ENCODE assay signal across 31 cellular contexts in the genomic region with DNA sequence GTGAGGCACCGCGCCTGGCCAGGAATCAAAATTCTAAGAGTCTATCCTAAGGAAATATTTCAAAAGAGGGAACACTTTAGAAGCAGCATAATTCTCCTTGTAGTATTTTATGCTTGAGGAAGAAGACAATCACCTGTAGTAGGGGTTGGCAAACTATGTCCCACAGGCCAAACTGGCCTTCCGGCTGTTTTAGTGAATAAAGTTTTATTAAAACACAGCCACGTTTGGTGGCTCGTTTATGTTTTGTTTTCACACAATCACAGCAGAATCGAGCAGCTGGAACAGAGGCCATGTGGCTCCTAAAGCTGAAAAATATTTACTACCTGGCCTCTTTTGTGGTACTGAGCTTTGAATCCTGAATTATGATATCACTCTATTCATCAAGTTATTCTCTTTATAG.
"Had no signal": no experiment of that assay in that cellular context is flagged by ENCODE, and none has a peak within 500 bp of the region (broad histone marks: within the 10 kb centered on the region; RNA-seq: fewer than 3 reads in every experiment).

No MANE protein-coding gene starts in this region.

- H3K4me1 ChIP-seq: ascending aorta had no signal

- H3K27ac ChIP-seq: ascending aorta, cardiac muscle cell, PC-9, WERI-Rb-1 had no signal

- H3K27me3 ChIP-seq: ascending aorta, cardiac muscle cell, MG63 had no signal

- H3K4me3 Mint-ChIP-seq: activated CD4-positive, alpha-beta T cell treated with anti-CD3 and anti-CD28 coated beads, Interleukin-2, amount 10 ng/mL, durations not matched to agents 24 days and 14 days; activated CD8-positive, alpha-beta T cell treated with anti-CD3 and anti-CD28 coated beads for 36 hours; activated naive CD8-positive, alpha-beta T cell treated with anti-CD3 and anti-CD28 coated beads for 36 hours; activated T-cell treated with anti-CD3 and anti-CD28 coated beads, Interleukin-2, amount 50 U/mL, for 72 hours; activated T-helper 17 cell treated with anti-CD3 and anti-CD28 coated beads, Interleukin-2, amount 50 U/mL, for 72 hours; central memory CD8-positive, alpha-beta T cell had no signal

- H3K36me3 ChIP-seq: ascending aorta, cardiac muscle cell, MG63, WERI-Rb-1 had no signal

- H3K9me3 Mint-ChIP-seq: activated CD4-positive, alpha-beta T cell treated with anti-CD3 and anti-CD28 coated beads, Interleukin-2, amount 10 ng/mL, durations not matched to agents 24 days and 14 days; activated CD8-positive, alpha-beta T cell treated with anti-CD3 and anti-CD28 coated beads for 36 hours; activated naive CD8-positive, alpha-beta T cell treated with anti-CD3 and anti-CD28 coated beads for 36 hours; activated T-cell treated with anti-CD3 and anti-CD28 coated beads, Interleukin-2, amount 50 U/mL, for 72 hours; activated T-helper 17 cell treated with anti-CD3 and anti-CD28 coated beads, Interleukin-2, amount 50 U/mL, for 72 hours; central memory CD8-positive, alpha-beta T cell had no signal

- H3K27ac Mint-ChIP-seq: activated CD4-positive, alpha-beta T cell treated with anti-CD3 and anti-CD28 coated beads, Interleukin-2, amount 10 ng/mL, durations not matched to agents 24 days and 14 days; activated CD8-positive, alpha-beta T cell treated with anti-CD3 and anti-CD28 coated beads for 36 hours; activated naive CD8-positive, alpha-beta T cell treated with anti-CD3 and anti-CD28 coated beads for 36 hours; activated T-cell treated with anti-CD3 and anti-CD28 coated beads, Interleukin-2, amount 50 U/mL, for 72 hours; activated T-helper 17 cell treated with anti-CD3 and anti-CD28 coated beads, Interleukin-2, amount 50 U/mL, for 72 hours had no signal

- DNase-seq: activated CD4-positive, alpha-beta T cell treated with anti-CD3 and anti-CD28 coated beads for 1 hour; activated CD4-positive, alpha-beta T cell treated with anti-CD3 and anti-CD28 coated beads, Interleukin-2, amount 10 ng/mL, durations not matched to agents 24 days and 14 days; activated CD4-positive, alpha-beta T cell treated with anti-CD3 and anti-CD28 coated beads, Interleukin-2, amount 50 U/mL, for 4 hours; activated CD4-positive, CD25-positive, alpha-beta regulatory T cell; activated CD8-positive, alpha-beta T cell treated with anti-CD3 and anti-CD28 coated beads for 36 hours; activated effector memory CD4-positive, alpha-beta T cell treated with anti-CD3 and anti-CD28 coated beads, Interleukin-2, amount 50 U/mL, for 16 hours; activated naive CD4-positive, alpha-beta T cell; activated naive CD4-positive, alpha-beta T cell treated with anti-CD3 and anti-CD28 coated beads, Interleukin-2, amount 50 U/mL, for 16 hours; activated naive CD8-positive, alpha-beta T cell treated with anti-CD3 and anti-CD28 coated beads for 36 hours; activated T-cell treated with anti-CD3 and anti-CD28 coated beads, Interleukin-2, amount 50 U/mL, for 1 hour; activated T-cell treated with anti-CD3 and anti-CD28 coated beads, Interleukin-2, amount 50 U/mL, for 72 hours; amniotic stem cell; Kasumi-1; KBM-7; MG63; NCI-H1048; NCI-H1105 treated with DMSO at 0.1 percent for 48 hours; NCI-H1436; NCI-H1694; NCI-H1930; NCI-H2081 treated with DMSO at 0.1 percent for 48 hours; NCI-H345; NCI-H524 treated with DMSO at 0.1 percent for 48 hours; PC-9; Right ventricle myocardium superior; T1000; WERI-Rb-1 had no signal

- H3K9me3 ChIP-seq: ascending aorta, MG63 had no signal

- ATAC-seq: activated CD8-positive, alpha-beta T cell treated with anti-CD3 and anti-CD28 coated beads for 36 hours; activated T-cell treated with anti-CD3 and anti-CD28 coated beads, Interleukin-2, amount 50 U/mL, for 72 hours; activated T-helper 17 cell treated with anti-CD3 and anti-CD28 coated beads, Interleukin-2, amount 50 U/mL, for 72 hours had no signal

- H3K4me3 ChIP-seq: ascending aorta, cardiac muscle cell, MG63, PC-9 had no signal

- H3K4me2 ChIP-seq: PC-9 had no signal

- H2AFZ ChIP-seq: PC-9 had no signal

- H3K36me3 Mint-ChIP-seq: activated naive CD8-positive, alpha-beta T cell treated with anti-CD3 and anti-CD28 coated beads for 36 hours had no signal

- H3K27me3 Mint-ChIP-seq: activated CD4-positive, alpha-beta T cell treated with anti-CD3 and anti-CD28 coated beads, Interleukin-2, amount 10 ng/mL, durations not matched to agents 24 days and 14 days; activated CD8-positive, alpha-beta T cell treated with anti-CD3 and anti-CD28 coated beads for 36 hours; activated naive CD8-positive, alpha-beta T cell treated with anti-CD3 and anti-CD28 coated beads for 36 hours; activated T-helper 17 cell treated with anti-CD3 and anti-CD28 coated beads, Interleukin-2, amount 50 U/mL, for 72 hours; central memory CD8-positive, alpha-beta T cell had no signal

- H3K4me1 Mint-ChIP-seq: activated CD4-positive, alpha-beta T cell treated with anti-CD3 and anti-CD28 coated beads, Interleukin-2, amount 10 ng/mL, durations not matched to agents 24 days and 14 days; activated T-helper 17 cell treated with anti-CD3 and anti-CD28 coated beads, Interleukin-2, amount 50 U/mL, for 72 hours; central memory CD8-positive, alpha-beta T cell had no signal
